In the genomic region with DNA sequence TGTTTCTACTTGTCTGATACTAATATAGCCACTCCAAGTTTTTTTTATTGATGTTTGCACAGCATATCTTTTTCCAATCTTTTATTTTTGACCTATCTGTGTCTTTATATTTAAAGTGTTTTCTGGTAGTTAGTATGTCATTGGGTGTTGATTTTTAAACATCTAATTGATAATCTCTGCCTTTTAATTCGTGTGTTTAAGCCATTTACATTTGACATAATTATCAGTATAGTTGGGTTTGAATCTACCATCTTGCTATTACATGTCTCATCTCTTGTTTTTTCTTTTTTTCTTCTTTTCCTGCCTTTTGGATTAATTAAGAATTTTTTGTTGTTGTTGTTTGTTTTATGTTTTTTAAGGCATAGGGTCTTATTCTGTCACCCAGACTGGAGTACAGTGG, we compare ENCODE assay signal across 10 cellular contexts.
"Had no signal": no experiment of that assay in that cellular context is flagged by ENCODE, and none has a peak within 500 bp of the region (broad histone marks: within the 10 kb centered on the region; RNA-seq: fewer than 3 reads in every experiment).

No MANE protein-coding gene starts in this region.

- FAIRE-seq: H1, HTR-8/SVneo had no signal

- H3K27ac ChIP-seq: KMS-11 had no signal

- DNase-seq: H7, IMR-90, Karpas-422, KBM-7 had no signal

- ATAC-seq: GM23338, HCT116 had no signal

- H2AFZ ChIP-seq: GM23338 had no signal

- H3K9me3 ChIP-seq: HAP-1 had no signal

- H3K4me2 ChIP-seq: GM23338, KMS-11 had no signal

- H3K4me3 ChIP-seq: GM23338, HAP-1 had no signal

- H3K9ac ChIP-seq: KMS-11 had no signal
